Comparison of ENCODE assay signal across 31 cellular contexts in genomic region chr4:66741081-66741480, GRCh38.
DNase-seq lines count a peak whose midpoint lies in the region; ATAC-seq and TF ChIP-seq lines count a peak whose summit lies in the region.
"Had no signal": no experiment of that assay in that cellular context is flagged by ENCODE, and none has a peak within 500 bp of the region (broad histone marks: within the 10 kb centered on the region; RNA-seq: fewer than 3 reads in every experiment).

No MANE protein-coding gene starts in this region.

- intact Hi-C loops in CD4-positive, alpha-beta memory T cell (cut with micrococcal nuclease) = no loop called here

- H3K27me3 ChIP-seq in RWPE2 (ENCODE audit: insufficient read depth, poor library complexity, severe bottlenecking) = no peaks in the 10 kb centered on the region
- H3K27me3 ChIP-seq in CD4-positive, alpha-beta memory T cell (ENCODE audit: insufficient read depth, low read length) = no peaks in the 10 kb centered on the region
- H3K27me3 ChIP-seq: BLaER1, colonic mucosa, heart left ventricle, right lobe of liver, thyroid gland, vagina had no signal

- peak; percentile 40 for TF ChIP-seq CTCF in RWPE2 (IDR thresholded peaks at IDR 0.05; ENCODE audit: poor library complexity, severe bottlenecking)

- DNase-seq in HS-27A (ENCODE audit: low read depth) = peak; percentile 63
- DNase-seq in RWPE2 (ENCODE audit: low spot score) = no peak
- DNase-seq in stromal cell of bone marrow (ENCODE audit: low read depth) = peak; percentile 12
- DNase-seq in NCI-H146 treated with DMSO at 0.1 percent for 48 hours (lab: John Stamatoyannopoulos, UW; ENCODE audit: unreplicated experiment) = no peak
- no peak for DNase-seq in CD4-positive, alpha-beta memory T cell
- DNase-seq: activated CD4-positive, alpha-beta T cell treated with anti-CD3 and anti-CD28 coated beads for 36 hours; activated CD8-positive, alpha-beta T cell treated with anti-CD3 and anti-CD28 coated beads, Interleukin-2, amount 10 ng/mL, durations not matched to agents 7 days and 5 days; activated naive CD4-positive, alpha-beta T cell treated with anti-CD3 and anti-CD28 coated beads, Interleukin-2, amount 50 U/mL, for 16 hours; amygdala; colonic mucosa; effector CD8-positive, alpha-beta T cell; foreskin melanocyte; H9; heart left ventricle; kidney; left ventricle myocardium superior; naive thymus-derived CD8-positive, alpha-beta T cell; NCI-H1417; NCI-H2029 treated with DMSO at 0.1 percent for 48 hours; right lobe of liver; stimulated activated CD8-positive, alpha-beta memory T cell treated with anti-CD3 and anti-CD28 coated beads, Interleukin-4, amount 100 ng/mL, for 48 hours; SW 1271; thyroid gland had no signal

- no peaks in the 10 kb centered on the region for H3K36me3 ChIP-seq in RWPE2 (ENCODE audit: low read depth)
- H3K36me3 ChIP-seq in CD4-positive, alpha-beta memory T cell (ENCODE audit: insufficient read depth, low read length) = no peaks in the 10 kb centered on the region
- H3K36me3 ChIP-seq: BLaER1, colonic mucosa, heart left ventricle, prostate gland, right lobe of liver, thyroid gland, vagina had no signal

- peaks cover 0 to 10% (median 2%) of the 10 kb centered on the region in 8 donors for H3K9me3 Mint-ChIP-seq in CD4-positive, alpha-beta memory T cell
- H3K9me3 Mint-ChIP-seq: H9 had no signal

- peak overlapping the region; percentile 43 for H3K27ac ChIP-seq in RWPE2 (ENCODE audit: poor library complexity, severe bottlenecking)
- no peak overlapping the region for H3K27ac ChIP-seq in CD4-positive, alpha-beta memory T cell (ENCODE audit: low read depth, low read length)
- H3K27ac ChIP-seq: BLaER1, colonic mucosa, heart left ventricle, prostate gland, right lobe of liver, thyroid gland, vagina had no signal

- no peak overlapping the region for H3K27ac Mint-ChIP-seq in CD4-positive, alpha-beta memory T cell
- H3K27ac Mint-ChIP-seq: activated CD4-positive, alpha-beta T cell treated with anti-CD3 and anti-CD28 coated beads for 36 hours; activated CD8-positive, alpha-beta T cell treated with anti-CD3 and anti-CD28 coated beads, Interleukin-2, amount 10 ng/mL, durations not matched to agents 7 days and 5 days; activated T-helper 2 cell treated with anti-CD3 and anti-CD28 coated beads, Interferon-gamma antibody, Interleukin-2, Interleukin-4, amounts not matched to agents 10 μg/mL and 5 μg/mL and 100 μg/mL, durations not matched to agents 14 hours and 24 hours and 36 hours; H9; mesothelial cell of epicardium; naive thymus-derived CD8-positive, alpha-beta T cell; stimulated activated naive CD8-positive, alpha-beta T cell treated with anti-CD3 and anti-CD28 coated beads, Interleukin-15, Interleukin-2, amounts not matched to agents 100 ng/mL and 50 ng/mL, for 24 hours had no signal

- CTCF ChIA-PET in CD4-positive, alpha-beta memory T cell (lab: Charles Lee; ENCODE audit: partially characterized antibody) = no interaction called here

- H3K4me3 Mint-ChIP-seq in CD4-positive, alpha-beta memory T cell = no peak overlapping the region
- H3K4me3 Mint-ChIP-seq: activated CD4-positive, alpha-beta T cell treated with anti-CD3 and anti-CD28 coated beads for 36 hours; activated CD8-positive, alpha-beta T cell treated with anti-CD3 and anti-CD28 coated beads, Interleukin-2, amount 10 ng/mL, durations not matched to agents 7 days and 5 days; H9; mesothelial cell of epicardium; naive thymus-derived CD8-positive, alpha-beta T cell; stimulated activated naive CD8-positive, alpha-beta T cell treated with anti-CD3 and anti-CD28 coated beads, Interleukin-15, Interleukin-2, amounts not matched to agents 100 ng/mL and 50 ng/mL, for 24 hours had no signal

- peaks cover 10% of the 10 kb centered on the region for H3K4me1 ChIP-seq in RWPE2 (ENCODE audit: insufficient read depth, poor library complexity, severe bottlenecking)
- no peaks in the 10 kb centered on the region for H3K4me1 ChIP-seq in CD4-positive, alpha-beta memory T cell (ENCODE audit: insufficient read depth, low read length)
- H3K4me1 ChIP-seq: BLaER1, colonic mucosa, heart left ventricle, prostate gland, right lobe of liver, thyroid gland, vagina had no signal

- no peaks in the 10 kb centered on the region for H3K36me3 Mint-ChIP-seq in CD4-positive, alpha-beta memory T cell
- H3K36me3 Mint-ChIP-seq: mesothelial cell of epicardium; naive thymus-derived CD8-positive, alpha-beta T cell had no signal

- H3K4me3 ChIP-seq in RWPE2 (ENCODE audit: severe bottlenecking) = no peak overlapping the region
- no peak overlapping the region for H3K4me3 ChIP-seq in CD4-positive, alpha-beta memory T cell (ENCODE audit: low read length in 2 of 2)
- H3K4me3 ChIP-seq: BLaER1, colonic mucosa, heart left ventricle, prostate gland, right lobe of liver, thyroid gland, vagina had no signal

- no peaks in the 10 kb centered on the region for H3K27me3 Mint-ChIP-seq in CD4-positive, alpha-beta memory T cell
- H3K27me3 Mint-ChIP-seq: activated CD4-positive, alpha-beta T cell treated with anti-CD3 and anti-CD28 coated beads for 36 hours; naive thymus-derived CD8-positive, alpha-beta T cell; stimulated activated naive CD8-positive, alpha-beta T cell treated with anti-CD3 and anti-CD28 coated beads, Interleukin-15, Interleukin-2, amounts not matched to agents 100 ng/mL and 50 ng/mL, for 24 hours had no signal

- H3K4me1 Mint-ChIP-seq in CD4-positive, alpha-beta memory T cell = no peaks in the 10 kb centered on the region
- H3K4me1 Mint-ChIP-seq: activated CD4-positive, alpha-beta T cell treated with anti-CD3 and anti-CD28 coated beads for 36 hours; naive thymus-derived CD8-positive, alpha-beta T cell had no signal

- peak; percentile 99 for ATAC-seq in RWPE2 (ENCODE audit: low read depth)
- ATAC-seq in esophagus mucosa = peak; percentile 93
- ATAC-seq in GM18873 (IDR thresholded peaks at IDR 0.05; ENCODE audit: low FRiP score, unreplicated experiment) = no peak
- ATAC-seq: activated CD4-positive, alpha-beta T cell treated with anti-CD3 and anti-CD28 coated beads for 36 hours; activated CD8-positive, alpha-beta T cell treated with anti-CD3 and anti-CD28 coated beads, Interleukin-2, amount 10 ng/mL, durations not matched to agents 7 days and 5 days; heart left ventricle; left ventricle myocardium superior; naive thymus-derived CD8-positive, alpha-beta T cell; right lobe of liver had no signal

- POLR2A ChIA-PET in CD4-positive, alpha-beta memory T cell (lab: Charles Lee; ENCODE audit: partially characterized antibody) = no interaction called here

- no peaks in the 10 kb centered on the region for H3K9me3 ChIP-seq in RWPE2 (ENCODE audit: severe bottlenecking)
- no peaks in the 10 kb centered on the region for H3K9me3 ChIP-seq in CD4-positive, alpha-beta memory T cell (ENCODE audit: control insufficient read depth in 1 of 2, low read length in 2 of 2)
- H3K9me3 ChIP-seq: BLaER1, colonic mucosa, prostate gland, right lobe of liver, thyroid gland, vagina had no signal

Comparison
In these comparisons a context has a peak if more than half of its experiments do, and no peak if none do; other contexts are left out.
1. DNase-seq: peak in HS-27A (single experiment) and stromal cell of bone marrow (single experiment); none in RWPE2 (single experiment), NCI-H146 treated with DMSO at 0.1 percent for 48 hours (single experiment) and CD4-positive, alpha-beta memory T cell (0 of 5).